Comparison of ENCODE assay signal across 15 cellular contexts in the genomic region with DNA sequence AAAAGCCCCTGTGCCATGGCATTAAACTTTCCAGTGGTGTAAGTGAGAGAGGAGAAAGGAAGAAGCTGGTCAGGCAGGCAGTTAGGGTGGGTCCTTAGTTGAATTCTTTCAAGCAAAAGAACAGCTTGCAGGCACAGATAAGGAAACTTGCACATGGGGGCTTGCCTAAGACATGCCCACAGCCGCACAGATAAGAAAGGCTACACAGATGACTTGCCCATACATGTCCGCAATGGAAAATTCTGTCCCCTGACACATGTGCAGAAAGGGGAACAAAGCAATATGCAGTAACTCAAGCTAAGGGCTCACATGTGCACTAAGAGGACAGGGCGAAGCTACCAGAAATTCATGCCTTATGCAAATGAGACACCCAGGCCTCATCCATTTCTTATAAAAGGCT.
"Had no signal": no experiment of that assay in that cellular context is flagged by ENCODE, and none has a peak within 500 bp of the region (broad histone marks: within the 10 kb centered on the region; RNA-seq: fewer than 3 reads in every experiment).

No MANE protein-coding gene starts in this region.

- H3K9me3 ChIP-seq: pancreas, thyroid gland had no signal

- H3K27ac Mint-ChIP-seq: activated CD8-positive, alpha-beta T cell treated with anti-CD3 and anti-CD28 coated beads, Interleukin-2, amount 10 ng/mL, durations not matched to agents 7 days and 5 days; activated T-helper 1 cell treated with anti-CD3 and anti-CD28 coated beads, Interleukin-12 subunit alpha, Interleukin-12 subunit beta, Interleukin-2, Interleukin-4 antibody, amounts not matched to agents 30 ng/mL and 10 ng/mL and 1 ng/mL, durations not matched to agents 14 hours and 24 hours and 36 hours; stimulated activated effector memory CD8-positive, alpha-beta T cell treated with anti-CD3 and anti-CD28 coated beads, Interleukin-12 subunit alpha, Interleukin-12 subunit beta, amount 100 ng/mL, for 72 hours had no signal

- H3K27me3 ChIP-seq: pancreas, thyroid gland had no signal

- FAIRE-seq: astrocyte, pancreas, urothelium cell line had no signal

- DNase-seq: activated CD4-positive, alpha-beta T cell treated with anti-CD3 and anti-CD28 coated beads for 48 hours; activated CD8-positive, alpha-beta memory T cell treated with anti-CD3 and anti-CD28 coated beads, Interleukin-2, amount 50 U/mL, for 48 hours; activated CD8-positive, alpha-beta T cell treated with anti-CD3 and anti-CD28 coated beads, Interleukin-2, amount 10 ng/mL, durations not matched to agents 7 days and 5 days; activated naive CD4-positive, alpha-beta T cell treated with Interleukin-2 at 50 U/mL for 16 hours; foreskin melanocyte; left ventricle myocardium superior; mesendoderm; pancreas; thyroid gland; WERI-Rb-1 had no signal

- H3K4me2 ChIP-seq: smooth muscle cell had no signal

- H3K36me3 ChIP-seq: pancreas, thyroid gland, WERI-Rb-1 had no signal

- H3K4me3 ChIP-seq: pancreas, smooth muscle cell, thyroid gland had no signal

- H3K36me3 Mint-ChIP-seq: stimulated activated effector memory CD8-positive, alpha-beta T cell treated with anti-CD3 and anti-CD28 coated beads, Interleukin-12 subunit alpha, Interleukin-12 subunit beta, amount 100 ng/mL, for 72 hours had no signal

- H3K4me1 ChIP-seq: pancreas, thyroid gland had no signal

- H3K4me3 Mint-ChIP-seq: activated CD8-positive, alpha-beta T cell treated with anti-CD3 and anti-CD28 coated beads, Interleukin-2, amount 10 ng/mL, durations not matched to agents 7 days and 5 days; activated T-helper 1 cell treated with anti-CD3 and anti-CD28 coated beads, Interleukin-12 subunit alpha, Interleukin-12 subunit beta, Interleukin-2, Interleukin-4 antibody, amounts not matched to agents 30 ng/mL and 10 ng/mL and 1 ng/mL, durations not matched to agents 14 hours and 24 hours and 36 hours; stimulated activated effector memory CD8-positive, alpha-beta T cell treated with anti-CD3 and anti-CD28 coated beads, Interleukin-12 subunit alpha, Interleukin-12 subunit beta, amount 100 ng/mL, for 72 hours had no signal

- ATAC-seq: activated CD8-positive, alpha-beta T cell treated with anti-CD3 and anti-CD28 coated beads, Interleukin-2, amount 10 ng/mL, durations not matched to agents 7 days and 5 days; left ventricle myocardium superior; pancreas; stimulated activated effector memory CD8-positive, alpha-beta T cell treated with anti-CD3 and anti-CD28 coated beads, Interleukin-12 subunit alpha, Interleukin-12 subunit beta, amount 100 ng/mL, for 72 hours had no signal

- H3K27ac ChIP-seq: pancreas, thyroid gland, WERI-Rb-1 had no signal
